In the genomic region with DNA sequence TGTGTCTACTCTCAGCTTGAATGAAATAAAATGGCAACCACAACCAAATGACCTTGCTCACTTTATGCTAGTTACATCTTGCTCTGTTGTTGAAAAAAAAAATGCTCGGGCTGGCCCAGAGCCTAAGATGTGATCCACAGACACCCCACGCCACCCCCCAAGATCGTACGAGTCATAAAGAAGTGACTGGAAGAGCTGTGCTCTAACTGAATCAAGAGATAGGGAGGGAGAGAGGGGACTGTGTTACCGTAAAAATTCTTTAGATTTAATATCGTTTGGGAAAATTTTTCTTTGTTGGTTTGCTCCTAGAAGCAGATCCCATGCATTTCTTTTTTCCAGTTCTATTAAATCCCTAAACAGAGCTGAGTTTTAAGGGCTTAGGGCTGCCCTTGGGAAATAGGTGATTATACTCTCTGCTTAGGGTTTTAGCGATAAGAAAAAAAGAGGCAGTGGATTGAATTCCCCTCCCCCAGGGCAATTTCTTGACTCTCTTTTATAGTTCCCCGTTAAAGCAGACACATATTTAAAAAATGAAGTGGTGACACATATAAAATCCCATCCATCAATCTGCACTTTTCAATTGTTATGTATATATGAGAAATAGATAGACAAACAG, we compare ENCODE assay signal across 17 cellular contexts. TPM values are rescaled to one million over a fixed set of nuclear protein-coding genes. Genes with fewer than 3 reads are reported as not detected.
DNase-seq lines count a peak whose midpoint lies in the region; ATAC-seq and TF ChIP-seq lines count a peak whose summit lies in the region.
"Had no signal": no experiment of that assay in that cellular context is flagged by ENCODE, and none has a peak within 500 bp of the region (broad histone marks: within the 10 kb centered on the region; RNA-seq: fewer than 3 reads in every experiment).

No MANE protein-coding gene starts in this region.

- no peak overlapping the region for H3K4me2 ChIP-seq in mammary epithelial cell (ENCODE audit: insufficient read depth, low read depth, low read length)
- H3K4me2 ChIP-seq in neural progenitor cell = no peak overlapping the region

- CTCF ChIA-PET in mammary epithelial cell (lab: Charles Lee; ENCODE audit: low non-redundant PET) = interaction anchor here (0.7 kb wide), 1 partner anchor 10 kb away, joined by 12 read pairs; no protein-coding TSS in a partner anchor

- H3K4me3 ChIP-seq in mammary epithelial cell (replicated peaks in 1 of 3; ENCODE audit: insufficient read depth in 1 of 3, low read depth in 2 of 3, low read length in 3 of 3) (no peak overlapping the region), neural progenitor cell (no peak overlapping the region)
- H3K4me3 ChIP-seq: Peyer's patch had no signal

- TF ChIP-seq CTCF in mammary epithelial cell (conservative IDR thresholded peaks at IDR 0.05 in 1 of 2, IDR thresholded peaks at IDR 0.05 in 1 of 2; ENCODE audit: extremely low read depth in 1 of 2, insufficient read depth in 1 of 2, low read depth in 1 of 2, low read length in 2 of 2) (no peak), neural progenitor cell (IDR thresholded peaks at IDR 0.05) (no peak)

- no peak for ATAC-seq in GM21619 (IDR thresholded peaks at IDR 0.05; ENCODE audit: unreplicated experiment)
- no peak for ATAC-seq in GM21447 (IDR thresholded peaks at IDR 0.05; ENCODE audit: unreplicated experiment)
- no peak for ATAC-seq in HG03025 (IDR thresholded peaks at IDR 0.05; ENCODE audit: low FRiP score, unreplicated experiment)

- in situ Hi-C loops in mammary epithelial cell (cut with MboI; ENCODE audit: low sequenced_read_pairs in 2 of 2) = no loop called here
- in situ Hi-C loops in G401 (cut with HindIII; ENCODE audit: low sequenced_read_pairs) = no loop called here

- H3K36me3 Mint-ChIP-seq in neural progenitor cell = peaks cover 9% of the 10 kb centered on the region

- intact Hi-C loops in mammary epithelial cell (cut with micrococcal nuclease) = no loop called here

- H3K79me2 ChIP-seq in mammary epithelial cell (ENCODE audit: insufficient read depth, low read length) = peaks cover 68% of the 10 kb centered on the region
- H3K79me2 ChIP-seq in neural progenitor cell (ENCODE audit: low read depth) = no peaks in the 10 kb centered on the region

- no peaks in the 10 kb centered on the region for H3K9me3 Mint-ChIP-seq in neural progenitor cell

- dilution Hi-C loops in mammary epithelial cell (cut with HindIII; ENCODE audit: low sequenced_read_pairs) = no loop called here

- H3K27ac ChIP-seq in mammary epithelial cell (ENCODE audit: insufficient read depth, low read depth, low read length) (no peak overlapping the region), neural progenitor cell (no peak overlapping the region)
- H3K27ac ChIP-seq: Peyer's patch had no signal

- H3K9ac ChIP-seq in mammary epithelial cell (ENCODE audit: insufficient read depth, low read length) (no peak overlapping the region), neural progenitor cell (no peak overlapping the region)

- H3K36me3 ChIP-seq in mammary epithelial cell (ENCODE audit: insufficient read depth, low read length) (no peaks in the 10 kb centered on the region), neural progenitor cell (no peaks in the 10 kb centered on the region)
- H3K36me3 ChIP-seq: Peyer's patch had no signal

- H3K27me3 ChIP-seq in mammary epithelial cell (ENCODE audit: insufficient read depth, low read length) (no peaks in the 10 kb centered on the region), neural progenitor cell (no peaks in the 10 kb centered on the region)
- H3K27me3 ChIP-seq: Peyer's patch had no signal

- BruUV-seq in mammary epithelial cell (replicated peaks; lab: Mats Ljungman, UMichigan) = no TSS peak

- peak overlapping the region; percentile 90 for H3K27ac Mint-ChIP-seq in neural progenitor cell

- no peak overlapping the region for H3K4me3 Mint-ChIP-seq in neural progenitor cell

- WGBS in mammary epithelial cell (ENCODE audit: low coverage, missing lambda C conversion rate) = 47% methylated on average over 8 of the region's 8 CpGs

- DNase-seq in EH (ENCODE audit: low read depth) (peak; percentile 76), NCI-H2227 treated with DMSO at 0.1 percent for 48 hours (lab: John Stamatoyannopoulos, UW) (peak; percentile 41), mammary epithelial cell (peak; percentile 75), neural progenitor cell (ENCODE audit: low spot score) (no peak), G401 (ENCODE audit: low spot score) (no peak)
- DNase-seq: activated CD8-positive, alpha-beta memory T cell treated with anti-CD3 and anti-CD28 coated beads, Interleukin-2, amount 50 U/mL, for 4 hours; aorta; COR-L47; H7; hippocampal formation; NCI-H146; Peyer's patch; stimulated activated CD4-positive, alpha-beta T cell treated with anti-CD3 and anti-CD28 coated beads, Interleukin-4, amount 100 ng/mL, for 4 hours; T-helper 9 cell had no signal

- H3K4me1 ChIP-seq in mammary epithelial cell (ENCODE audit: insufficient read depth, low read length) = peaks cover 26% of the 10 kb centered on the region
- peaks cover 23% of the 10 kb centered on the region for H3K4me1 ChIP-seq in neural progenitor cell

- H4K20me1 ChIP-seq in mammary epithelial cell (ENCODE audit: insufficient read depth, low read length) (no peaks in the 10 kb centered on the region), neural progenitor cell (ENCODE audit: low read depth) (no peaks in the 10 kb centered on the region)

- H3K4me1 Mint-ChIP-seq in neural progenitor cell = peaks cover 53% of the 10 kb centered on the region

- no peaks in the 10 kb centered on the region for H3F3A ChIP-seq in neural progenitor cell (ENCODE audit: low read depth)

- no peaks in the 10 kb centered on the region for H3K9me3 ChIP-seq in mammary epithelial cell (replicated peaks; ENCODE audit: insufficient read depth, low read length)
- no peaks in the 10 kb centered on the region for H3K9me3 ChIP-seq in neural progenitor cell (ENCODE audit: low read depth)
- H3K9me3 ChIP-seq: Peyer's patch had no signal

- peak overlapping the region; percentile 13 for H2AFZ ChIP-seq in mammary epithelial cell (ENCODE audit: low read depth, low read length)
- no peak overlapping the region for H2AFZ ChIP-seq in neural progenitor cell (replicated peaks)

- H3K27me3 Mint-ChIP-seq in neural progenitor cell (ENCODE audit: insufficient read depth, low read depth) = no peaks in the 10 kb centered on the region

RNA-seq across cellular contexts. Expression of gene MAML2, which starts 14.5 kb away (rescaled TPM):
- total RNA-seq in mammary epithelial cell (10 to 100 TPM in 1 of 2 donors, 1 to 10 TPM in 1; 9.5 to 14.2 TPM), neural progenitor cell (ENCODE audit: low replicate concordance) (3.0 and 3.8 TPM in 2 replicates)
- 7.5 TPM for polyA plus RNA-seq in mammary epithelial cell
- 15.6 TPM for polyA minus RNA-seq in mammary epithelial cell
- not detected in 2 replicates for total RNA-seq in G401 (2014; rRNA removed; shearing (Covaris generic))

Comparison
In these comparisons a context has a peak if more than half of its experiments do, and no peak if none do; other contexts are left out.
1. DNase-seq: peak in EH (single experiment), NCI-H2227 treated with DMSO at 0.1 percent for 48 hours (single experiment) and mammary epithelial cell (single experiment); none in neural progenitor cell (single experiment) and G401 (single experiment).